1 cellular context compared by ENCODE assay signal in the genomic region with DNA sequence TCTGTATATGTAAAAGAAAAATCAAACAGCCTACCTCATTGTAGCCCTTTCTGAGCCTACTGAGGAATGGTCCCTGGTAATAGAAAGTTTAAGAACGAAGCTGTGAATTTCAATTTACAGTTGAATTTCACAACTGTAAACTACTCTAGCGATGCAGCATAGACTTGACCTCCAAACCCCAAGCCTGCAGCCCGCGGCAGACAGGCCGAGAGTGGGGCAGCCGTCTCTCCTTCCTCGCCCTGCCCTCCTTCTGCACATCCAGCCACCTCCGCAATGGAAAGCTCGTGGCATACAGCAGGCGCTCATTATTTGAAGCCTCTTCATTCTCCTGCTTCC.
TF ChIP-seq lines count a peak whose summit lies in the region.

No MANE protein-coding gene starts in this region.

TF ChIP-seq in HepG2, 621 proteins besides CTCF, POLR2A, EP300 and RAD21:
- no peak for TF ChIP-seq ZNF616 (CRISPR knock-in tag; IDR thresholded peaks at IDR 0.05; ENCODE audit: low read depth)
- TF ChIP-seq TEF (CRISPR knock-in tag; IDR thresholded peaks at IDR 0.05) = no peak
- TF ChIP-seq ZNF749 (CRISPR knock-in tag; IDR thresholded peaks at IDR 0.05; ENCODE audit: borderline replicate concordance) = no peak
- no peak for TF ChIP-seq CEBPG (CRISPR knock-in tag; IDR thresholded peaks at IDR 0.05)
- TF ChIP-seq ERF (CRISPR knock-in tag; IDR thresholded peaks at IDR 0.05) = no peak
- TF ChIP-seq RFX5 (IDR thresholded peaks at IDR 0.05; ENCODE audit: low read depth, low read length) = no peak
- no peak for TF ChIP-seq ZNF788 (CRISPR knock-in tag; IDR thresholded peaks at IDR 0.05; ENCODE audit: borderline replicate concordance)
- TF ChIP-seq, protein P1, sequence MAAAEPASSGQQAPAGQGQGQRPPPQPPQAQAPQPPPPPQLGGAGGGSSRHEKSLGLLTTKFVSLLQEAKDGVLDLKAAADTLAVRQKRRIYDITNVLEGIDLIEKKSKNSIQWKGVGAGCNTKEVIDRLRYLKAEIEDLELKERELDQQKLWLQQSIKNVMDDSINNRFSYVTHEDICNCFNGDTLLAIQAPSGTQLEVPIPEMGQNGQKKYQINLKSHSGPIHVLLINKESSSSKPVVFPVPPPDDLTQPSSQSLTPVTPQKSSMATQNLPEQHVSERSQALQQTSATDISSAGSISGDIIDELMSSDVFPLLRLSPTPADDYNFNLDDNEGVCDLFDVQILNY (CRISPR knock-in tag; conservative IDR thresholded peaks at IDR 0.05) = no peak
- peak; percentile 23; the same call in 1 of the 2 replicates for TF ChIP-seq HDAC1 (CRISPR knock-in tag; IDR thresholded peaks at IDR 0.05)
- no peak for TF ChIP-seq ZBTB10 (CRISPR knock-in tag; IDR thresholded peaks at IDR 0.05; ENCODE audit: borderline replicate concordance)
- TF ChIP-seq MBD4 (IDR thresholded peaks at IDR 0.05; ENCODE audit: borderline replicate concordance, low read length) = no peak
- TF ChIP-seq RNF2 (conservative IDR thresholded peaks at IDR 0.05; ENCODE audit: low read depth) = 0 out of 2 replicates have a peak, but pooled peaks have one; percentile 44
- TF ChIP-seq ZFP90 (CRISPR knock-in tag; IDR thresholded peaks at IDR 0.05; ENCODE audit: borderline replicate concordance) = no peak
- no peak for TF ChIP-seq GABPA (IDR thresholded peaks at IDR 0.05; ENCODE audit: low read depth, low read length)
- TF ChIP-seq GABPA (CRISPR knock-in tag; IDR thresholded peaks at IDR 0.05; ENCODE audit: low read depth) = no peak
- no peak; the same call in 1 of the 2 replicates for TF ChIP-seq ZNF264 (CRISPR knock-in tag; IDR thresholded peaks at IDR 0.05)
- TF ChIP-seq ZNF550 (CRISPR knock-in tag; IDR thresholded peaks at IDR 0.05; ENCODE audit: borderline replicate concordance) = 0 out of 2 replicates have a peak, but pooled peaks have one; percentile 56
- no peak for TF ChIP-seq MEIS2 (CRISPR knock-in tag; IDR thresholded peaks at IDR 0.05)
- TF ChIP-seq ZNF883 (CRISPR knock-in tag; IDR thresholded peaks at IDR 0.05; ENCODE audit: not compliant biosample characterization) = no peak
- TF ChIP-seq, protein P2, sequence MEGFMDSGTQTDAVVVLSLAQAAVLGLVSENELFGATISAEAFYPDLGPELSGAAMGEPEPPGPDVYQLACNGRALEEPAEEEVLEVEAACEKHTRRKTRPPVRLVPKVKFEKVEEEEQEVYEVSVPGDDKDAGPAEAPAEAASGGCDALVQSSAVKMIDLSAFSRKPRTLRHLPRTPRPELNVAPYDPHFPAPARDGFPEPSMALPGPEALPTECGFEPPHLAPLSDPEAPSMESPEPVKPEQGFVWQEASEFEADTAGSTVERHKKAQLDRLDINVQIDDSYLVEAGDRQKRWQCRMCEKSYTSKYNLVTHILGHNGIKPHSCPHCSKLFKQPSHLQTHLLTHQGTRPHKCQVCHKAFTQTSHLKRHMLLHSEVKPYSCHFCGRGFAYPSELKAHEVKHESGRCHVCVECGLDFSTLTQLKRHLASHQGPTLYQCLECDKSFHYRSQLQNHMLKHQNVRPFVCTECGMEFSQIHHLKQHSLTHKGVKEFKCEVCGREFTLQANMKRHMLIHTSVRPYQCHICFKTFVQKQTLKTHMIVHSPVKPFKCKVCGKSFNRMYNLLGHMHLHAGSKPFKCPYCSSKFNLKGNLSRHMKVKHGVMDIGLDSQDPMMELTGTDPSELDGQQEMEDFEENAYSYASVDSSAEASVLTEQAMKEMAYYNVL (CRISPR knock-in tag; IDR thresholded peaks at IDR 0.05; ENCODE audit: borderline replicate concordance) = peak; percentile 7; the same call in 1 of the 2 replicates
- no peak for TF ChIP-seq DMAP1 (CRISPR knock-in tag; IDR thresholded peaks at IDR 0.05)
- no peak for TF ChIP-seq ZNF546 (CRISPR knock-in tag; conservative IDR thresholded peaks at IDR 0.05)
- no peak for TF ChIP-seq ZNF577 (CRISPR knock-in tag; IDR thresholded peaks at IDR 0.05; ENCODE audit: borderline replicate concordance, low read depth)
- TF ChIP-seq, protein P3, sequence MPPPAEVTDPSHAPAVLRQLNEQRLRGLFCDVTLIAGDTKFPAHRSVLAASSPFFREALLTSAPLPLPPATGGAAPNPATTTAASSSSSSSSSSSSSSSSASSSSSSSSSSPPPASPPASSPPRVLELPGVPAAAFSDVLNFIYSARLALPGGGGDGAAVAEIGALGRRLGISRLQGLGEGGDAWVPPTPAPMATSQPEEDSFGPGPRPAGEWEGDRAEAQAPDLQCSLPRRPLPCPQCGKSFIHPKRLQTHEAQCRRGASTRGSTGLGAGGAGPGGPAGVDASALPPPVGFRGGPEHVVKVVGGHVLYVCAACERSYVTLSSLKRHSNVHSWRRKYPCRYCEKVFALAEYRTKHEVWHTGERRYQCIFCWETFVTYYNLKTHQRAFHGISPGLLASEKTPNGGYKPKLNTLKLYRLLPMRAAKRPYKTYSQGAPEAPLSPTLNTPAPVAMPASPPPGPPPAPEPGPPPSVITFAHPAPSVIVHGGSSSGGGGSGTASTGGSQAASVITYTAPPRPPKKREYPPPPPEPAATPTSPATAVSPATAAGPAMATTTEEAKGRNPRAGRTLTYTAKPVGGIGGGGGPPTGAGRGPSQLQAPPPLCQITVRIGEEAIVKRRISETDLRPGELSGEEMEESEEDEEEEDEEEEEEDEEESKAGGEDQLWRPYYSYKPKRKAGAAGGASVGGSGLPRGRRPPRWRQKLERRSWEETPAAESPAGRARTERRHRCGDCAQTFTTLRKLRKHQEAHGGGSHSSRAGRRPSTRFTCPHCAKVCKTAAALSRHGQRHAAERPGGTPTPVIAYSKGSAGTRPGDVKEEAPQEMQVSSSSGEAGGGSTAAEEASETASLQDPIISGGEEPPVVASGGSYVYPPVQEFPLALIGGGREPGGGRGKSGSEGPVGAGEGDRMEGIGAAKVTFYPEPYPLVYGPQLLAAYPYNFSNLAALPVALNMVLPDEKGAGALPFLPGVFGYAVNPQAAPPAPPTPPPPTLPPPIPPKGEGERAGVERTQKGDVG (CRISPR knock-in tag; IDR thresholded peaks at IDR 0.05; ENCODE audit: borderline replicate concordance) = no peak
- TF ChIP-seq RCOR2 (CRISPR knock-in tag; IDR thresholded peaks at IDR 0.05) = no peak
- no peak for TF ChIP-seq CC2D1A (CRISPR knock-in tag; IDR thresholded peaks at IDR 0.05)
- TF ChIP-seq ZNF343 (CRISPR knock-in tag; IDR thresholded peaks at IDR 0.05) = peak; percentile 71; the same call in 1 of the 2 replicates
- TF ChIP-seq, protein P4, sequence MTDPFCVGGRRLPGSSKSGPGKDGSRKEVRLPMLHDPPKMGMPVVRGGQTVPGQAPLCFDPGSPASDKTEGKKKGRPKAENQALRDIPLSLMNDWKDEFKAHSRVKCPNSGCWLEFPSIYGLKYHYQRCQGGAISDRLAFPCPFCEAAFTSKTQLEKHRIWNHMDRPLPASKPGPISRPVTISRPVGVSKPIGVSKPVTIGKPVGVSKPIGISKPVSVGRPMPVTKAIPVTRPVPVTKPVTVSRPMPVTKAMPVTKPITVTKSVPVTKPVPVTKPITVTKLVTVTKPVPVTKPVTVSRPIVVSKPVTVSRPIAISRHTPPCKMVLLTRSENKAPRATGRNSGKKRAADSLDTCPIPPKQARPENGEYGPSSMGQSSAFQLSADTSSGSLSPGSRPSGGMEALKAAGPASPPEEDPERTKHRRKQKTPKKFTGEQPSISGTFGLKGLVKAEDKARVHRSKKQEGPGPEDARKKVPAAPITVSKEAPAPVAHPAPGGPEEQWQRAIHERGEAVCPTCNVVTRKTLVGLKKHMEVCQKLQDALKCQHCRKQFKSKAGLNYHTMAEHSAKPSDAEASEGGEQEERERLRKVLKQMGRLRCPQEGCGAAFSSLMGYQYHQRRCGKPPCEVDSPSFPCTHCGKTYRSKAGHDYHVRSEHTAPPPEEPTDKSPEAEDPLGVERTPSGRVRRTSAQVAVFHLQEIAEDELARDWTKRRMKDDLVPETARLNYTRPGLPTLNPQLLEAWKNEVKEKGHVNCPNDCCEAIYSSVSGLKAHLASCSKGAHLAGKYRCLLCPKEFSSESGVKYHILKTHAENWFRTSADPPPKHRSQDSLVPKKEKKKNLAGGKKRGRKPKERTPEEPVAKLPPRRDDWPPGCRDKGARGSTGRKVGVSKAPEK (CRISPR knock-in tag; IDR thresholded peaks at IDR 0.05; ENCODE audit: borderline replicate concordance) = 0 out of 2 replicates have a peak, but pooled peaks have one; percentile 17
- TF ChIP-seq ZNF350 (CRISPR knock-in tag; IDR thresholded peaks at IDR 0.05; ENCODE audit: borderline replicate concordance, low read depth) = no peak
- TF ChIP-seq ZNF17 (CRISPR knock-in tag; IDR thresholded peaks at IDR 0.05) = no peak
- TF ChIP-seq ZNF839 (CRISPR knock-in tag; IDR thresholded peaks at IDR 0.05; ENCODE audit: borderline replicate concordance) = 0 out of 2 replicates have a peak, but pooled peaks have one; percentile 29
- no peak for TF ChIP-seq NFYC (CRISPR knock-in tag; IDR thresholded peaks at IDR 0.05)
- TF ChIP-seq MYNN (CRISPR knock-in tag; IDR thresholded peaks at IDR 0.05; ENCODE audit: low read depth) = no peak
- TF ChIP-seq, protein P5, sequence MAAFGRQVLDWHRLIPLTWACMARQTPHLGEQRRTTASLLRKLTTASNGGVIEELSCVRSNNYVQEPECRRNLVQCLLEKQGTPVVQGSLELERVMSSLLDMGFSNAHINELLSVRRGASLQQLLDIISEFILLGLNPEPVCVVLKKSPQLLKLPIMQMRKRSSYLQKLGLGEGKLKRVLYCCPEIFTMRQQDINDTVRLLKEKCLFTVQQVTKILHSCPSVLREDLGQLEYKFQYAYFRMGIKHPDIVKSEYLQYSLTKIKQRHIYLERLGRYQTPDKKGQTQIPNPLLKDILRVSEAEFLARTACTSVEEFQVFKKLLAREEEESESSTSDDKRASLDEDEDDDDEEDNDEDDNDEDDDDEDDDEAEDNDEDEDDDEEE (CRISPR knock-in tag; IDR thresholded peaks at IDR 0.05) = 0 out of 2 replicates have a peak, but pooled peaks have one; percentile 32
- TF ChIP-seq, protein P6, sequence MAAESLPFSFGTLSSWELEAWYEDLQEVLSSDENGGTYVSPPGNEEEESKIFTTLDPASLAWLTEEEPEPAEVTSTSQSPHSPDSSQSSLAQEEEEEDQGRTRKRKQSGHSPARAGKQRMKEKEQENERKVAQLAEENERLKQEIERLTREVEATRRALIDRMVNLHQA (CRISPR knock-in tag; IDR thresholded peaks at IDR 0.05) = no peak
